15 cellular contexts compared by ENCODE assay signal in the genomic region with DNA sequence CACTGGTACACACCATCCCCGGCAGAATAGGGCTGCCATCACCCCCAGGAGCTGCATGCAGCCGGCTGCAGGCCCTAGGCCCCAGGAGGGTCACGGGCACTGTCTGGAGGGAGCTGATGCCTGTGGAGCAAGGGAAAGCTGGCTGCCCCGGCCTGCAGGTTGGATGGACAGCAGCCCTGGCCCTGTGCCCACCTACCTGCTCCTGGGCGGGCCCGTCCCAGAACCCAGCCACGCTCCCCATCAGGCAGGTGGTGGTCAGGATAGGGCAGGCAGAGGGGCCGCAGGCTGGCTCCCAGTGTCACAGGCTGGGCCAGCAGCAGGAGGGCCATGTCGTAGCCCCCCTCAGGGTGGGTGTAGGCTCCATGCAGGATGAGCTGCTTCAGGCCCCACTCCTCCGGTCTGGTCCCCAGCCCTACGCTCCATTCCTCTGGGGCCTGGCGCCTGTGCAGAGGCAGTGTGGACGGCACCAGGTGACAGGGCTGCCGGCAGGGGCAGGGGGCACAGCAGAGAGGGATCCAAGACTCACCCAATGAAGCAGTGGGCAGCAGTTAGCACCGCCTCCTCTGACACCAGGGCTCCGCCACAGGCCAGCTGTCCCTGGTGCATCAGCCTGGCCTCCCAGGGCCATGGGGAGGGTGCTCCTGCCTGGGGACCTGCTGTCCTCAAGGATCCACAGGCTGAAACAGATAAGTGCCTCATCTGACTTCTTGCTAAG. TPM values are rescaled to one million over a fixed set of nuclear protein-coding genes. Genes with fewer than 3 reads are reported as not detected.
DNase-seq lines count a peak whose midpoint lies in the region; ATAC-seq and TF ChIP-seq lines count a peak whose summit lies in the region.
"Had no signal": no experiment of that assay in that cellular context is flagged by ENCODE, and none has a peak within 500 bp of the region (broad histone marks: within the 10 kb centered on the region; RNA-seq: fewer than 3 reads in every experiment).

No MANE protein-coding gene starts in this region.

- no peak overlapping the region for H3T11ph ChIP-seq in H9 (ENCODE audit: low read length)

- H4K91ac ChIP-seq in H9 (ENCODE audit: insufficient read length, low read depth, low read length): no peak overlapping the region

- no peak overlapping the region for H3K4me3 ChIP-seq in WERI-Rb-1 (ENCODE audit: low read depth, low read length)
- H3K4me3 ChIP-seq in right lobe of liver: no peak overlapping the region
- H3K4me3 ChIP-seq: transverse colon had no signal

- H3K27me3 ChIP-seq in H9 (ENCODE audit: insufficient read depth, low read length) (no peaks in the 10 kb centered on the region), WERI-Rb-1 (ENCODE audit: insufficient read depth, low read depth, severe bottlenecking) (no peaks in the 10 kb centered on the region), right lobe of liver (no peaks in the 10 kb centered on the region)
- H3K27me3 ChIP-seq: transverse colon had no signal

- no peak overlapping the region for H3K14ac ChIP-seq in H9 (ENCODE audit: insufficient read depth, low read length)

- no peak overlapping the region for H2AFZ ChIP-seq in H9 (ENCODE audit: low read length)

- no peaks in the 10 kb centered on the region for H3K79me2 ChIP-seq in H9 (ENCODE audit: insufficient read depth, low read length)

- H4K5ac ChIP-seq in H9 (ENCODE audit: insufficient read length, low read depth, low read length): no peak overlapping the region

- no peaks in the 10 kb centered on the region for H4K20me1 ChIP-seq in H9 (ENCODE audit: control insufficient read depth, insufficient read depth, insufficient read length)

- H2AK5ac ChIP-seq in H9 (ENCODE audit: insufficient read length, low read length): no peak overlapping the region

- no peak overlapping the region for H2BK120ac ChIP-seq in H9 (ENCODE audit: low read depth, low read length, poor library complexity, severe bottlenecking)

- H4K8ac ChIP-seq in H9 (replicated peaks; ENCODE audit: insufficient read length, low read depth, low read length): no peak overlapping the region

- H3K27me3 Mint-ChIP-seq in H9 (ENCODE audit: low read depth): no peaks in the 10 kb centered on the region
- peaks cover 3% of the 10 kb centered on the region for H3K27me3 Mint-ChIP-seq in nephron progenitor cell (ENCODE audit: low read depth, poor library complexity)
- H3K27me3 Mint-ChIP-seq in CD14-positive monocyte (ENCODE audit: low read depth in 3 of 3): peaks cover 0 to 3% (median 3%) of the 10 kb centered on the region in 3 donors

- H3K79me1 ChIP-seq in H9 (ENCODE audit: insufficient read depth, low read depth, low read length, poor library complexity, severe bottlenecking): no peaks in the 10 kb centered on the region

- no peak overlapping the region for H2BK20ac ChIP-seq in H9 (ENCODE audit: low read depth, low read length, poor library complexity, severe bottlenecking)

- no peaks in the 10 kb centered on the region for H3K23me2 ChIP-seq in H9 (ENCODE audit: insufficient read length, low read depth, low read length, poor library complexity, severe bottlenecking)

- no peak overlapping the region for H3K4me2 ChIP-seq in H9 (ENCODE audit: insufficient read depth, insufficient read length, low read length)

- no CpG with 5 or more reads among the region's 16 CpGs for WGBS in H9 (ENCODE audit: extremely low coverage, insufficient read length, low lambda C conversion rate)
- WGBS in right lobe of liver (ENCODE audit: insufficient coverage, low coverage, low lambda C conversion rate, missing lambda C conversion rate): no CpG with 5 or more reads among the region's 16 CpGs

- H3K27ac Mint-ChIP-seq in H9 (peak overlapping the region in 1 of 3 experiments; percentile 52; a peak in 1 of 7 replicates), nephron progenitor cell (no peak overlapping the region), CD14-positive monocyte (no peak overlapping the region)

- no peak for TF ChIP-seq CTCF in H9 (conservative IDR thresholded peaks at IDR 0.05)
- no peak for TF ChIP-seq CTCF in WERI-Rb-1 (IDR thresholded peaks at IDR 0.05; ENCODE audit: low read depth, low read length)
- TF ChIP-seq CTCF in right lobe of liver (IDR thresholded peaks at IDR 0.05): no peak
- TF ChIP-seq CTCF in nephron progenitor cell (IDR thresholded peaks at IDR 0.05): no peak
- no peak for TF ChIP-seq CTCF in CD14-positive monocyte (IDR thresholded peaks at IDR 0.05)

- H3K9ac ChIP-seq in H9 (ENCODE audit: extremely low read depth, insufficient read length, low read length): no peak overlapping the region

- H3K27ac ChIP-seq in H9 (ENCODE audit: insufficient read length, low read depth, low read length): no peak overlapping the region
- H3K27ac ChIP-seq in WERI-Rb-1: peak overlapping the region; percentile 39
- no peak overlapping the region for H3K27ac ChIP-seq in right lobe of liver
- H3K27ac ChIP-seq: transverse colon had no signal

- ATAC-seq in right lobe of liver (peak in 2 of 4 donors; percentile 3), HG02623 (IDR thresholded peaks at IDR 0.05; ENCODE audit: unreplicated experiment) (no peak)

- intact Hi-C loops in right lobe of liver (cut with DNase I): loop anchor here in 1 of 2 donors (10.0 kb wide), 1 partner anchor 100 kb away; a partner anchor contains a TSS
- intact Hi-C loops in CD14-positive monocyte (cut with micrococcal nuclease): no loop called here

- H3K18ac ChIP-seq in H9 (ENCODE audit: insufficient read length, low read depth, low read length): no peak overlapping the region

- H3K36me3 ChIP-seq in WERI-Rb-1 (peaks cover 55% of the 10 kb centered on the region), right lobe of liver (peaks cover 0 to 48% (median 27%) of the 10 kb centered on the region in 4 donors)

- no peak overlapping the region for H2BK12ac ChIP-seq in H9 (ENCODE audit: insufficient read length, low read depth, low read length)

- no peak overlapping the region for H3K4ac ChIP-seq in H9 (ENCODE audit: low read depth, low read length)

- H3K4me1 Mint-ChIP-seq in H9 (peaks cover 0 to 3% of the 10 kb centered on the region in 2 experiments; a peak in 1 of 4 replicates), nephron progenitor cell (peaks cover 8% of the 10 kb centered on the region), CD14-positive monocyte (peaks cover 12% of the 10 kb centered on the region)

- TF ChIP-seq POLR2A in right lobe of liver (IDR thresholded peaks at IDR 0.05): no peak

- H3K56ac ChIP-seq in H9 (ENCODE audit: insufficient read length, low read depth, low read length): no peak overlapping the region

- no peaks in the 10 kb centered on the region for H3K9me3 ChIP-seq in H9 (ENCODE audit: control insufficient read depth, low read depth, low read length)
- H3K9me3 ChIP-seq in WERI-Rb-1 (ENCODE audit: severe bottlenecking): no peaks in the 10 kb centered on the region
- H3K9me3 ChIP-seq in right lobe of liver: no peaks in the 10 kb centered on the region
- H3K9me3 ChIP-seq: transverse colon had no signal

- no peak overlapping the region for H3K23ac ChIP-seq in H9 (ENCODE audit: insufficient read length, low read depth, low read length)

- no peak overlapping the region for H2BK5ac ChIP-seq in H9 (ENCODE audit: insufficient read length, low read length)

- H3K4me1 ChIP-seq in H9 (ENCODE audit: insufficient read depth, low read length): no peaks in the 10 kb centered on the region
- no peaks in the 10 kb centered on the region for H3K4me1 ChIP-seq in right lobe of liver
- H3K4me1 ChIP-seq: transverse colon had no signal

- H2BK15ac ChIP-seq in H9 (ENCODE audit: low read depth, low read length): no peak overlapping the region

- peak; percentile 33 for DNase-seq in H9
- DNase-seq in WERI-Rb-1: peak; percentile 70
- DNase-seq in right lobe of liver: peak in 2 of 3 donors; percentile 30 to 51
- no peak for DNase-seq in nephron progenitor cell
- no peak for DNase-seq in CD14-positive monocyte (ENCODE audit: low spot score)
- DNase-seq: activated CD4-positive, CD25-positive, alpha-beta regulatory T cell treated with anti-CD3 and anti-CD28 coated beads, Interleukin-2, amount 50 U/mL, for 72 hours; amygdala; COR-L47; foreskin fibroblast; NCI-H1417; NCI-H82; stimulated activated CD4-positive, alpha-beta T cell treated with anti-CD3 and anti-CD28 coated beads, Interleukin-4, amount 100 ng/mL, for 4 hours; T-helper 2 cell; transverse colon had no signal

- H3K9me3 Mint-ChIP-seq in H9 (no peaks in the 10 kb centered on the region), nephron progenitor cell (no peaks in the 10 kb centered on the region), CD14-positive monocyte (no peaks in the 10 kb centered on the region)

- H3K4me3 Mint-ChIP-seq in H9: no peak overlapping the region
- no peak overlapping the region for H3K4me3 Mint-ChIP-seq in nephron progenitor cell
- H3K4me3 Mint-ChIP-seq in CD14-positive monocyte: no peak overlapping the region

- peaks cover 8 to 30% (median 28%) of the 10 kb centered on the region in 3 experiments; a peak in 6 of 7 replicates for H3K36me3 Mint-ChIP-seq in H9 (ENCODE audit: insufficient read depth in 1 of 3, low read depth in 3 of 3)
- peaks cover 11% of the 10 kb centered on the region for H3K36me3 Mint-ChIP-seq in nephron progenitor cell (ENCODE audit: low read depth)
- H3K36me3 Mint-ChIP-seq in CD14-positive monocyte: peaks cover 37 to 64% of the 10 kb centered on the region in 2 donors

RNA-seq across cellular contexts. Expression of a gene that starts 4.0 kb away (rescaled TPM):
- total RNA-seq in H9 (2021) (2.8 and 3.6 TPM in 2 replicates), right lobe of liver (10 to 100 TPM in 1 of 6 experiments, 1 to 10 TPM in 5; 2.3 to 14.8 (median 3.9) TPM)
- under 1 TPM in 1 of 2 donors, not detected in 1; 0.17 TPM for polyA plus RNA-seq in CD14-positive monocyte

RNA-seq across cellular contexts. Expression of a gene that starts 9.9 kb away (rescaled TPM):
- total RNA-seq in H9 (2021) (93.9 and 94.5 TPM in 2 replicates), right lobe of liver (100 to 1,000 TPM; 102 to 297 (median 199) TPM)
- polyA plus RNA-seq in CD14-positive monocyte: 100 to 1,000 TPM in 1 of 2 donors, 10 to 100 TPM in 1; 91.2 to 113 TPM

RNA-seq across cellular contexts. Expression of a gene that starts 10.5 kb away (rescaled TPM):
- total RNA-seq in H9 (2021) (25.9 and 29.2 TPM in 2 replicates), right lobe of liver (1 to 10 TPM; 4.2 to 5.0 (median 4.5) TPM)
- 1 to 10 TPM in 1 of 2 donors, under 1 TPM in 1; 0.46 to 3.0 TPM for polyA plus RNA-seq in CD14-positive monocyte

RNA-seq across cellular contexts. Expression of a gene that starts 10.7 kb away (rescaled TPM):
- 18.6 and 19.6 TPM in 2 replicates for total RNA-seq in H9 (2021)
- 1 to 10 TPM; 2.0 to 4.6 (median 3.5) TPM for total RNA-seq in right lobe of liver
- polyA plus RNA-seq in CD14-positive monocyte: 1 to 10 TPM; 3.8 to 4.8 TPM

RNA-seq across cellular contexts. Expression of a gene that starts 23.4 kb away (rescaled TPM):
- 55.7 and 57.0 TPM in 2 replicates for total RNA-seq in H9 (2021)
- 10 to 100 TPM; 34.8 to 61.5 (median 41.8) TPM for total RNA-seq in right lobe of liver
- 10 to 100 TPM; 76.5 to 93.5 TPM for polyA plus RNA-seq in CD14-positive monocyte

Comparison
In these comparisons a context has a peak if more than half of its experiments do, and no peak if none do; other contexts are left out.
1. DNase-seq: peak in H9 (single experiment), WERI-Rb-1 (single experiment) and right lobe of liver (2 of 3); none in nephron progenitor cell (single experiment) and CD14-positive monocyte (single experiment).